In genomic region chr14:23183076-23183475, GRCh38 we compare ENCODE assay signal across 8 cellular contexts. TPM values are rescaled to one million over a fixed set of nuclear protein-coding genes. Genes with fewer than 3 reads are reported as not detected.
DNase-seq lines count a peak whose midpoint lies in the region; ATAC-seq and TF ChIP-seq lines count a peak whose summit lies in the region.

No MANE protein-coding gene starts in this region.

- H3K27ac Mint-ChIP-seq in CD4-positive, CD25-positive, alpha-beta regulatory T cell, result no peak overlapping the region
- no peak overlapping the region for H3K27ac Mint-ChIP-seq in progenitor cell of endocrine pancreas

- no peak overlapping the region for H3K9ac ChIP-seq in PC-3 (ENCODE audit: low read length)

- no peaks in the 10 kb centered on the region for H3K9me3 Mint-ChIP-seq in CD4-positive, CD25-positive, alpha-beta regulatory T cell
- H3K9me3 Mint-ChIP-seq in progenitor cell of endocrine pancreas (ENCODE audit: low read depth), result no peaks in the 10 kb centered on the region

- no peak for DNase-seq in CD4-positive, CD25-positive, alpha-beta regulatory T cell
- DNase-seq in PC-3 (no peak), fibroblast of peridontal ligament (ENCODE audit: extremely low read depth) (peak; percentile 32), osteoblast (ENCODE audit: insufficient read length, low spot score, missing footprints) (no peak), progenitor cell of endocrine pancreas (ENCODE audit: low spot score, unreplicated experiment) (no peak)

- intact Hi-C loops in PC-3 (cut with micrococcal nuclease), result loop anchor here (10.0 kb wide), 1 partner anchor 198 kb away; the partner anchor contains the start of gene AJUBA

- H3K4me3 Mint-ChIP-seq in CD4-positive, CD25-positive, alpha-beta regulatory T cell, result no peak overlapping the region
- H3K4me3 Mint-ChIP-seq in progenitor cell of endocrine pancreas (ENCODE audit: low read depth), result no peak overlapping the region

- TF ChIP-seq CTCF in PC-3 (conservative IDR thresholded peaks at IDR 0.05; ENCODE audit: low read depth, low read length) (no peak), osteoblast (IDR thresholded peaks at IDR 0.05; ENCODE audit: extremely low read depth, low read depth, low read length) (no peak), progenitor cell of endocrine pancreas (IDR thresholded peaks at IDR 0.05; ENCODE audit: unreplicated experiment) (no peak)

- H3K9me3 ChIP-seq in CD4-positive, CD25-positive, alpha-beta regulatory T cell (ENCODE audit: control insufficient read depth in 2 of 2, low read length in 2 of 2), result no peaks in the 10 kb centered on the region
- no peaks in the 10 kb centered on the region for H3K9me3 ChIP-seq in PC-3 (ENCODE audit: low read length)
- no peaks in the 10 kb centered on the region for H3K9me3 ChIP-seq in osteoblast (ENCODE audit: low read depth, low read length)

- peak overlapping the region; percentile 97 for H3K4me2 ChIP-seq in PC-3 (ENCODE audit: low read length)
- peak overlapping the region; percentile 91 for H3K4me2 ChIP-seq in osteoblast (ENCODE audit: insufficient read depth, low read length)

- peaks cover 19% of the 10 kb centered on the region for H3K27me3 Mint-ChIP-seq in CD4-positive, CD25-positive, alpha-beta regulatory T cell
- no peaks in the 10 kb centered on the region for H3K27me3 Mint-ChIP-seq in progenitor cell of endocrine pancreas

- no peaks in the 10 kb centered on the region for H3K9me2 ChIP-seq in PC-3 (replicated peaks; ENCODE audit: low read length)

- H3K27me3 ChIP-seq in CD4-positive, CD25-positive, alpha-beta regulatory T cell (ENCODE audit: control insufficient read depth, insufficient read depth, low read length), result peaks cover 21% of the 10 kb centered on the region
- H3K27me3 ChIP-seq in PC-3 (ENCODE audit: low read length), result peaks cover 4% of the 10 kb centered on the region; the same call in 1 of the 2 replicates
- peaks cover 12% of the 10 kb centered on the region for H3K27me3 ChIP-seq in osteoblast (ENCODE audit: insufficient read depth, low read length)

- H4K20me1 ChIP-seq in PC-3 (ENCODE audit: low read length) (no peaks in the 10 kb centered on the region), osteoblast (ENCODE audit: insufficient read depth, low read length) (no peaks in the 10 kb centered on the region)

- POLR2A ChIA-PET in PC-3 (lab: Charles Lee; ENCODE audit: unreplicated experiment), result no interaction called here

- H3K36me3 ChIP-seq in CD4-positive, CD25-positive, alpha-beta regulatory T cell (ENCODE audit: control insufficient read depth, insufficient read depth, low read length), result no peaks in the 10 kb centered on the region
- no peaks in the 10 kb centered on the region for H3K36me3 ChIP-seq in PC-3 (ENCODE audit: low read depth, low read length)
- H3K36me3 ChIP-seq in osteoblast (ENCODE audit: insufficient read depth, low read length), result no peaks in the 10 kb centered on the region

- no peak for ATAC-seq in CD4-positive, CD25-positive, alpha-beta regulatory T cell (ENCODE audit: low read depth in 2 of 2)
- ATAC-seq in PC-3 (peak; percentile 45), HG03520 (IDR thresholded peaks at IDR 0.05; ENCODE audit: unreplicated experiment) (no peak), GM19395 (IDR thresholded peaks at IDR 0.05; ENCODE audit: unreplicated experiment) (no peak), GM18868 (IDR thresholded peaks at IDR 0.05; ENCODE audit: unreplicated experiment) (no peak)

- CTCF ChIA-PET in PC-3 (lab: Charles Lee), result interaction anchor here (6.3 kb wide), 1 partner anchor 61 kb away, joined by 84 read pairs; no protein-coding TSS in a partner anchor

- no peaks in the 10 kb centered on the region for H3K79me2 ChIP-seq in PC-3 (ENCODE audit: low read length)
- no peaks in the 10 kb centered on the region for H3K79me2 ChIP-seq in osteoblast (ENCODE audit: insufficient read depth, low read length)

- no TSS peak for BruUV-seq in PC-3 (replicated peaks; lab: Mats Ljungman, UMichigan)

- H3K4me3 ChIP-seq in CD4-positive, CD25-positive, alpha-beta regulatory T cell (ENCODE audit: low read depth, low read length), result peak overlapping the region; percentile 73
- peak overlapping the region; percentile 76 for H3K4me3 ChIP-seq in PC-3 (ENCODE audit: low read length)
- H3K4me3 ChIP-seq in osteoblast (ENCODE audit: insufficient read depth, low read length), result peak overlapping the region; percentile 76

- no peaks in the 10 kb centered on the region for H3F3A ChIP-seq in PC-3 (ENCODE audit: low read length, unreplicated experiment)

- H3K4me1 Mint-ChIP-seq in CD4-positive, CD25-positive, alpha-beta regulatory T cell, result peaks cover 0 to 4% (median 1%) of the 10 kb centered on the region in 4 donors
- peaks cover 5% of the 10 kb centered on the region for H3K4me1 Mint-ChIP-seq in progenitor cell of endocrine pancreas (ENCODE audit: low read depth)

- H3K36me3 Mint-ChIP-seq in CD4-positive, CD25-positive, alpha-beta regulatory T cell, result no peaks in the 10 kb centered on the region
- no peaks in the 10 kb centered on the region for H3K36me3 Mint-ChIP-seq in progenitor cell of endocrine pancreas (ENCODE audit: insufficient read depth)

- H3K4me1 ChIP-seq in CD4-positive, CD25-positive, alpha-beta regulatory T cell (ENCODE audit: control insufficient read depth, insufficient read depth, low read length, poor library complexity, severe bottlenecking), result peaks cover 19% of the 10 kb centered on the region
- peaks cover 13% of the 10 kb centered on the region for H3K4me1 ChIP-seq in PC-3 (ENCODE audit: insufficient read depth, low read length)
- H3K4me1 ChIP-seq in osteoblast (ENCODE audit: insufficient read depth, low read length), result peaks cover 15% of the 10 kb centered on the region

- no peak overlapping the region for H3K27ac ChIP-seq in CD4-positive, CD25-positive, alpha-beta regulatory T cell (ENCODE audit: insufficient read depth, low read length, poor library complexity, severe bottlenecking)
- H3K27ac ChIP-seq in PC-3 (ENCODE audit: low read length), result no peak overlapping the region
- H3K27ac ChIP-seq in osteoblast (ENCODE audit: low read depth, low read length), result no peak overlapping the region

- peak overlapping the region; percentile 95 for H2AFZ ChIP-seq in PC-3 (ENCODE audit: low read length)
- peak overlapping the region; percentile 89 for H2AFZ ChIP-seq in osteoblast (ENCODE audit: low read length)

RNA-seq across cellular contexts. Expression of gene SLC7A8, which starts 0.4 kb away (rescaled TPM):
- not detected for total RNA-seq in CD4-positive, CD25-positive, alpha-beta regulatory T cell
- polyA plus RNA-seq in CD4-positive, CD25-positive, alpha-beta regulatory T cell, result 1 to 10 TPM in 3 of 4 donors, under 1 TPM in 1; 0.48 to 1.8 (median 1.1) TPM
- total RNA-seq in PC-3 (2014; rRNA removed) (0.63 and 3.8 TPM in 2 replicates), osteoblast (4.3 and 10.9 TPM in 2 replicates), progenitor cell of endocrine pancreas (28.3 and 30.9 TPM in 2 replicates)

RNA-seq across cellular contexts. Expression of gene RNF212B, which starts 54.7 kb away (rescaled TPM):
- not detected for total RNA-seq in CD4-positive, CD25-positive, alpha-beta regulatory T cell
- not detected for polyA plus RNA-seq in CD4-positive, CD25-positive, alpha-beta regulatory T cell
- total RNA-seq in PC-3 (2014; rRNA removed), result not detected in 2 replicates
- total RNA-seq in osteoblast, result not detected in 2 replicates
- total RNA-seq in progenitor cell of endocrine pancreas, result not detected in 2 replicates
